ENCODE assay signal across 22 cellular contexts in genomic region chr7:151860771-151861170, GRCh38.
"Had no signal": no experiment of that assay in that cellular context is flagged by ENCODE, and none has a peak within 500 bp of the region (broad histone marks: within the 10 kb centered on the region; RNA-seq: fewer than 3 reads in every experiment).

No MANE protein-coding gene starts in this region.

- H3K27me3 ChIP-seq: esophagus squamous epithelium, gastroesophageal sphincter, tibial artery, upper lobe of left lung, vagina had no signal

- H3K27ac Mint-ChIP-seq: nephron had no signal

- ATAC-seq: gastroesophageal sphincter, left ventricle myocardium superior, psoas muscle, sciatic nerve had no signal

- H3K27me3 Mint-ChIP-seq: naive B cell had no signal

- H3K4me1 Mint-ChIP-seq: nephron had no signal

- H3K36me3 Mint-ChIP-seq: naive B cell had no signal

- H3K36me3 ChIP-seq: gastroesophageal sphincter, vagina had no signal

- H3K4me1 ChIP-seq: gastroesophageal sphincter, parathyroid adenoma, psoas muscle, vagina had no signal

- H3K9me3 Mint-ChIP-seq: naive B cell, nephron had no signal

- H3K4me3 Mint-ChIP-seq: naive B cell, nephron had no signal

- H3K9me3 ChIP-seq: esophagus squamous epithelium, gastroesophageal sphincter, psoas muscle, tibial artery, upper lobe of left lung, vagina had no signal

- FAIRE-seq: colon had no signal

- H3K27ac ChIP-seq: esophagus squamous epithelium, gastroesophageal sphincter, parathyroid adenoma, psoas muscle, tibial artery, upper lobe of left lung, vagina had no signal

- H3K4me3 ChIP-seq: esophagus squamous epithelium, gastroesophageal sphincter, lung, psoas muscle, tibial artery, upper lobe of left lung, vagina had no signal

- H3K9ac ChIP-seq: parathyroid adenoma had no signal

- DNase-seq: dermis blood vessel endothelial cell; esophagus squamous epithelium; foreskin fibroblast; glutamatergic neuron; islet precursor cell; left ventricle myocardium superior; mesenchymal stem cell; naive B cell; occipital lobe; psoas muscle; retina; stimulated activated CD4-positive, alpha-beta T cell treated with anti-CD3 and anti-CD28 coated beads, Interleukin-2, amount 100 ng/mL, for 24 hours; stimulated activated naive CD4-positive, alpha-beta T cell treated with Interleukin-2 at 50 U/mL for 16 hours; tibial artery; upper lobe of left lung had no signal
